Comparison of ENCODE assay signal across 2 cellular contexts in genomic region chr19:2077833-2078619, GRCh38.
TF ChIP-seq lines count a peak whose summit lies in the region.

No MANE protein-coding gene starts in this region.

TF ChIP-seq in HEK293, 187 proteins besides CTCF, POLR2A, EP300 and RAD21:
- TF ChIP-seq ZIC2 (tag by site-specific recombination; IDR thresholded peaks at IDR 0.05): no peak
- TF ChIP-seq ZNF121 (tag by site-specific recombination; IDR thresholded peaks at IDR 0.05): peak; percentile 75

TF ChIP-seq in K562, 482 proteins besides CTCF, POLR2A, EP300 and RAD21:
- TF ChIP-seq ZBTB8A (IDR thresholded peaks at IDR 0.05; ENCODE audit: partially characterized antibody) (no peak), ZNF121 (CRISPR knock-in tag; conservative IDR thresholded peaks at IDR 0.05) (peak; percentile 80), ZNF518B (CRISPR knock-in tag; IDR thresholded peaks at IDR 0.05) (no peak)
TF ChIP-seq in K562: peak in this region for 1.
